In genomic region chr2:219206442-219207253, GRCh38 we compare ENCODE assay signal across 1 cellular context.
A peak's percentile ranks its signal among the peaks of the same experiment; 100 is the strongest.
TF ChIP-seq lines count a peak whose summit lies in the region.

ZFAND2B (plus strand) TSS chr2:219206782; CDS start chr2:219206988, 206 bp downstream.

TF ChIP-seq in HepG2, 621 proteins besides CTCF, POLR2A, EP300 and RAD21 (continued from another document):
- TF ChIP-seq ZNF646 (CRISPR knock-in tag; IDR thresholded peaks at IDR 0.05) (no peak), HNRNPLL (IDR thresholded peaks at IDR 0.05; ENCODE audit: low read depth, low read length, poor library complexity, severe bottlenecking) (peak; percentile 87), ZNF800 (CRISPR knock-in tag; IDR thresholded peaks at IDR 0.05) (no peak), KDM5A (IDR thresholded peaks at IDR 0.05; ENCODE audit: borderline replicate concordance, low read length) (peak; percentile 78; the same call in 1 of the 2 replicates), ZFP1 (CRISPR knock-in tag; IDR thresholded peaks at IDR 0.05) (no peak), REXO4 (CRISPR knock-in tag; IDR thresholded peaks at IDR 0.05; ENCODE audit: borderline replicate concordance) (no peak), GATAD2A (CRISPR knock-in tag; IDR thresholded peaks at IDR 0.05) (no peak), ZNF572 (CRISPR knock-in tag; IDR thresholded peaks at IDR 0.05) (0 out of 2 replicates have a peak, but pooled peaks have one; percentile 33), JARID2 (CRISPR knock-in tag; IDR thresholded peaks at IDR 0.05; ENCODE audit: insufficient replicate concordance) (no peak), ZNF644 (CRISPR knock-in tag; IDR thresholded peaks at IDR 0.05; ENCODE audit: low read depth) (no peak), ZNF770 (CRISPR knock-in tag; IDR thresholded peaks at IDR 0.05) (no peak), ZSCAN25 (CRISPR knock-in tag; IDR thresholded peaks at IDR 0.05) (peak; percentile 28; the same call in 1 of the 2 replicates), GLMP (CRISPR knock-in tag; IDR thresholded peaks at IDR 0.05; ENCODE audit: borderline replicate concordance) (no peak), CC2D1A (CRISPR knock-in tag; IDR thresholded peaks at IDR 0.05) (no peak), HNRNPUL1 (IDR thresholded peaks at IDR 0.05; ENCODE audit: low read depth, low read length) (no peak), ZNF746 (CRISPR knock-in tag; IDR thresholded peaks at IDR 0.05) (no peak; the same call in 1 of the 2 replicates), FOXA1 (IDR thresholded peaks at IDR 0.05) (no peak), FOXA1 (CRISPR knock-in tag; IDR thresholded peaks at IDR 0.05) (no peak; the same call in 1 of the 2 replicates), TFDP2 (CRISPR knock-in tag; IDR thresholded peaks at IDR 0.05) (peak; percentile 36; the same call in 1 of the 2 replicates), U2AF2 (IDR thresholded peaks at IDR 0.05; ENCODE audit: low read depth, low read length) (no peak), NR2F6 (IDR thresholded peaks at IDR 0.05) (no peak), NR2F6 (CRISPR knock-in tag; IDR thresholded peaks at IDR 0.05) (peak; percentile 23; the same call in 1 of the 2 replicates), NCOA2 (CRISPR knock-in tag; IDR thresholded peaks at IDR 0.05) (peak; percentile 43; the same call in 1 of the 2 replicates), BRF2 (CRISPR knock-in tag; IDR thresholded peaks at IDR 0.05) (peak; percentile 88; the same call in 1 of the 2 replicates), MTA1 (CRISPR knock-in tag; IDR thresholded peaks at IDR 0.05; ENCODE audit: borderline replicate concordance) (no peak), ZNF841 (CRISPR knock-in tag; IDR thresholded peaks at IDR 0.05; ENCODE audit: borderline replicate concordance) (no peak), ZNF839 (CRISPR knock-in tag; IDR thresholded peaks at IDR 0.05; ENCODE audit: borderline replicate concordance) (no peak; the same call in 1 of the 2 replicates), ZNF761 (CRISPR knock-in tag; conservative IDR thresholded peaks at IDR 0.05) (no peak), ZNF670 (CRISPR knock-in tag; IDR thresholded peaks at IDR 0.05; ENCODE audit: borderline replicate concordance) (no peak), TCF7 (IDR thresholded peaks at IDR 0.05; ENCODE audit: low read depth) (no peak), SRSF4 (IDR thresholded peaks at IDR 0.05; ENCODE audit: low read depth, low read length, poor library complexity, severe bottlenecking) (no peak), SNRNP70 (IDR thresholded peaks at IDR 0.05; ENCODE audit: low read depth, low read length) (no peak), RAD51 (IDR thresholded peaks at IDR 0.05; ENCODE audit: borderline replicate concordance) (no peak)
